In genomic region chr10:26290236-26290635, GRCh38 we compare ENCODE assay signal across 29 cellular contexts.
"Had no signal": no experiment of that assay in that cellular context is flagged by ENCODE, and none has a peak within 500 bp of the region (broad histone marks: within the 10 kb centered on the region; RNA-seq: fewer than 3 reads in every experiment).

No MANE protein-coding gene starts in this region.

- H3K36me3 ChIP-seq: adrenal gland, ascending aorta, brain microvascular endothelial cell, breast epithelium, cardiac muscle cell had no signal

- H3K4me1 ChIP-seq: adrenal gland, ascending aorta, body of pancreas, breast epithelium had no signal

- H3K9me3 ChIP-seq: adrenal gland, ascending aorta, body of pancreas, breast epithelium had no signal

- H3K27me3 ChIP-seq: adrenal gland, ascending aorta, body of pancreas, brain microvascular endothelial cell, breast epithelium, cardiac muscle cell had no signal

- DNase-seq: activated effector memory CD4-positive, alpha-beta T cell treated with anti-CD3 and anti-CD28 coated beads, Interleukin-2, amount 50 U/mL, for 16 hours; activated effector memory CD4-positive, alpha-beta T cell treated with Interleukin-2 at 50 U/mL for 16 hours; activated gamma-delta T cell; activated gamma-delta T cell treated with Interleukin-2 at 50 U/mL for 16 hours; activated naive CD4-positive, alpha-beta T cell; activated naive CD4-positive, alpha-beta T cell treated with anti-CD3 and anti-CD28 coated beads for 36 hours; activated naive CD4-positive, alpha-beta T cell treated with anti-CD3 and anti-CD28 coated beads, Interleukin-2, amount 10 ng/mL, durations not matched to agents 7 days and 5 days; activated naive CD4-positive, alpha-beta T cell treated with anti-CD3 and anti-CD28 coated beads, Interleukin-2, amount 50 U/mL, for 16 hours; activated naive CD4-positive, alpha-beta T cell treated with Interleukin-2 at 50 U/mL for 16 hours; activated naive CD8-positive, alpha-beta T cell treated with anti-CD3 and anti-CD28 coated beads for 36 hours; activated naive CD8-positive, alpha-beta T cell treated with anti-CD3 and anti-CD28 coated beads, Interleukin-2, amount 10 ng/mL, durations not matched to agents 7 days and 5 days; activated naive CD8-positive, alpha-beta T cell treated with anti-CD3 and anti-CD28 coated beads, Interleukin-2, amount 50 U/mL, for 24 hours; activated T-cell treated with anti-CD3 and anti-CD28 coated beads, Interleukin-2, amount 50 U/mL, for 24 hours; activated T-cell treated with anti-CD3 and anti-CD28 coated beads, Interleukin-2, amount 50 U/mL, for 4 hours; activated T-cell treated with anti-CD3 and anti-CD28 coated beads, Interleukin-2, amount 50 U/mL, for 48 hours; activated T-cell treated with anti-CD3 and anti-CD28 coated beads, Interleukin-2, amount 50 U/mL, for 72 hours; adrenal gland; amniotic stem cell; amygdala; anterior cingulate cortex; aorta; body of pancreas; brain microvascular endothelial cell; caudate nucleus; central memory CD4-positive, alpha-beta T cell; cerebellar nuclear complex had no signal

- H3K4me3 ChIP-seq: adrenal gland, ascending aorta, body of pancreas, breast epithelium, cardiac muscle cell had no signal

- H3K27ac ChIP-seq: adrenal gland, ascending aorta, body of pancreas, brain microvascular endothelial cell, breast epithelium, cardiac muscle cell had no signal
